Comparison of ENCODE assay signal across 27 cellular contexts in genomic region chr20:40676870-40677269, GRCh38. TPM values are rescaled to one million over a fixed set of nuclear protein-coding genes. Genes with fewer than 3 reads are reported as not detected.
"Had no signal": no experiment of that assay in that cellular context is flagged by ENCODE, and none has a peak within 500 bp of the region (broad histone marks: within the 10 kb centered on the region; RNA-seq: fewer than 3 reads in every experiment).

No MANE protein-coding gene starts in this region.

- H3K36me3 ChIP-seq: adrenal gland, ascending aorta had no signal

- H3K36me3 Mint-ChIP-seq: activated naive CD8-positive, alpha-beta T cell; memory B cell; stimulated activated naive B cell treated with anti-CD40 and anti-IgM and Interleukin-4, amounts not matched to agents 10 μg/mL and 1 μg/mL and 100 μg/mL, for 72 hours had no signal

- FAIRE-seq: endometrium, kidney, small intestine had no signal

- H3K4me3 Mint-ChIP-seq: activated B cell treated with CpG ODN at 0.5 μM for 24 hours; activated CD4-positive, alpha-beta T cell treated with anti-CD3 and anti-CD28 coated beads for 36 hours; activated naive CD8-positive, alpha-beta T cell; activated T-cell treated with anti-CD3 and anti-CD28 coated beads, Interleukin-2, amount 50 U/mL, for 24 hours; activated T-helper 17 cell treated with anti-CD3 and anti-CD28 coated beads, Interleukin-2, amount 50 U/mL, for 72 hours; memory B cell; nephron progenitor cell; stimulated activated naive B cell treated with anti-CD40 and anti-IgM and Interleukin-4, amounts not matched to agents 10 μg/mL and 1 μg/mL and 100 μg/mL, for 72 hours; T-helper 17 cell had no signal

- H3K27ac ChIP-seq: ascending aorta, testis had no signal

- H3K4me1 Mint-ChIP-seq: activated B cell treated with CpG ODN at 0.5 μM for 24 hours; activated CD4-positive, alpha-beta T cell treated with anti-CD3 and anti-CD28 coated beads for 36 hours; activated T-helper 17 cell treated with anti-CD3 and anti-CD28 coated beads, Interleukin-2, amount 50 U/mL, for 72 hours; memory B cell; nephron progenitor cell; stimulated activated naive B cell treated with anti-CD40 and anti-IgM and Interleukin-4, amounts not matched to agents 10 μg/mL and 1 μg/mL and 100 μg/mL, for 72 hours had no signal

- ATAC-seq: activated CD4-positive, alpha-beta T cell treated with anti-CD3 and anti-CD28 coated beads for 36 hours; activated T-helper 17 cell treated with anti-CD3 and anti-CD28 coated beads, Interleukin-2, amount 50 U/mL, for 72 hours; sciatic nerve; stimulated activated naive B cell treated with anti-CD40 and anti-IgM and Interleukin-4, amounts not matched to agents 10 μg/mL and 1 μg/mL and 100 μg/mL, for 72 hours; T-helper 17 cell had no signal

- DNase-seq: activated B cell treated with CpG ODN at 0.5 μM for 24 hours; activated CD4-positive, alpha-beta T cell treated with anti-CD3 and anti-CD28 coated beads for 36 hours; activated CD4-positive, alpha-beta T cell treated with anti-CD3 and anti-CD28 coated beads, Interleukin-2, amount 50 U/mL, for 4 hours; activated CD8-positive, alpha-beta memory T cell treated with anti-CD3 and anti-CD28 coated beads for 24 hours; activated CD8-positive, alpha-beta memory T cell treated with anti-CD3 and anti-CD28 coated beads, Interleukin-2, amount 50 U/mL, for 4 hours; activated naive CD4-positive, alpha-beta T cell; activated T-cell treated with anti-CD3 and anti-CD28 coated beads, Interleukin-2, amount 50 U/mL, for 24 hours; adrenal gland; cortex of kidney; foreskin fibroblast; kidney; nephron progenitor cell; nucleus accumbens; posterior cingulate gyrus; small intestine; stimulated activated CD4-positive, alpha-beta T cell treated with anti-CD3 and anti-CD28 coated beads, Interleukin-2, amount 100 ng/mL, for 48 hours; stimulated activated CD8-positive, alpha-beta memory T cell treated with anti-CD3 and anti-CD28 coated beads, Interleukin-4, amount 100 ng/mL, for 48 hours; stimulated activated naive B cell treated with anti-CD40 and anti-IgM and Interleukin-4, amounts not matched to agents 10 μg/mL and 1 μg/mL and 100 μg/mL, for 72 hours; SW 1271; T-helper 17 cell; testis had no signal

- H3K9me3 Mint-ChIP-seq: activated B cell treated with CpG ODN at 0.5 μM for 24 hours; activated T-cell treated with anti-CD3 and anti-CD28 coated beads, Interleukin-2, amount 50 U/mL, for 24 hours; activated T-helper 17 cell treated with anti-CD3 and anti-CD28 coated beads, Interleukin-2, amount 50 U/mL, for 72 hours; memory B cell; nephron progenitor cell; stimulated activated naive B cell treated with anti-CD40 and anti-IgM and Interleukin-4, amounts not matched to agents 10 μg/mL and 1 μg/mL and 100 μg/mL, for 72 hours had no signal

- H3K4me1 ChIP-seq: adrenal gland, ascending aorta had no signal

- H3K4me3 ChIP-seq: adrenal gland, testis had no signal

- H3K27ac Mint-ChIP-seq: activated B cell treated with CpG ODN at 0.5 μM for 24 hours; activated CD4-positive, alpha-beta T cell treated with anti-CD3 and anti-CD28 coated beads for 36 hours; activated naive CD8-positive, alpha-beta T cell; activated T-cell treated with anti-CD3 and anti-CD28 coated beads, Interleukin-2, amount 50 U/mL, for 24 hours; activated T-helper 17 cell treated with anti-CD3 and anti-CD28 coated beads, Interleukin-2, amount 50 U/mL, for 72 hours; memory B cell; nephron progenitor cell; stimulated activated naive B cell treated with anti-CD40 and anti-IgM and Interleukin-4, amounts not matched to agents 10 μg/mL and 1 μg/mL and 100 μg/mL, for 72 hours; T-helper 17 cell had no signal

- H3K27me3 ChIP-seq: adrenal gland, ascending aorta, testis had no signal

- H3K9me3 ChIP-seq: adrenal gland, ascending aorta, testis had no signal

RNA-seq across cellular contexts. Expression of gene MAFB, which starts 12.2 kb away (rescaled TPM):
- total RNA-seq: activated CD4-positive, alpha-beta T cell treated with anti-CD3 and anti-CD28 coated beads for 36 hours; activated T-helper 17 cell treated with anti-CD3 and anti-CD28 coated beads, Interleukin-2, amount 50 U/mL, for 72 hours had no signal
